In the genomic region with DNA sequence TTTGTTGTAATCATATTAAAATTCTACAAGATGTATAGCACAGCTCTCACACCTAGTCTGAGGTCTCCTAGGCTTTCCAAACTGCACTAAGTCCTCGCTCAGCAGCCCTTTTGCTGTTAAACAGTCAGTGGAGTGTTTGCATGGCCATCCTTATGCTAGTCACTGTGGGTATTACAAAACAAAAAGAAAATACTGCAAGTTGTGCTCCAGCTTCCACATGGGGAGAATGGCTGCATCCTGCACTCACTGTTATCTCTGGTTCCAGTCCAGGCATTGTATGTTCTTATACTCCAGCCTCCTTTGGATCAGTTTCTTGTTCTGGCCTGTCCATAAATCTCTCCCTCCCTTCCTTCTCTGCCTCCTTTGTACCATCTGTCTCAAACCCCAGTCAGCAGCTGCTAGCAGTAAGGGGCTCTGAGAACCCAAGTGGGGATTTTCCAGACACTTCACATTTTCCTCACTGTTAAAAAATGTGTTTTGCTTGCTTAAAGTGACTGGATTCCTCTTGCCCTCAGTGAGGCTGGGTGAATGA, we compare ENCODE assay signal across 22 cellular contexts. TPM values are rescaled to one million over a fixed set of nuclear protein-coding genes. Genes with fewer than 3 reads are reported as not detected.
DNase-seq lines count a peak whose midpoint lies in the region; ATAC-seq and TF ChIP-seq lines count a peak whose summit lies in the region.
"Had no signal": no experiment of that assay in that cellular context is flagged by ENCODE, and none has a peak within 500 bp of the region (broad histone marks: within the 10 kb centered on the region; RNA-seq: fewer than 3 reads in every experiment).

No MANE protein-coding gene starts in this region.

- H3K4me1 Mint-ChIP-seq in nephron progenitor cell, result peaks cover 8% of the 10 kb centered on the region
- H3K4me1 Mint-ChIP-seq in natural killer cell, result no peaks in the 10 kb centered on the region
- H3K4me1 Mint-ChIP-seq: CD14-positive monocyte; CD4-positive, alpha-beta memory T cell had no signal

- no peak for DNase-seq in left ventricle myocardium superior
- DNase-seq in right atrium auricular region (ENCODE audit: low spot score), result no peak
- DNase-seq in left kidney (ENCODE audit: low read depth, low spot score), result peak; percentile 1
- DNase-seq in nephron progenitor cell, result no peak
- no peak for DNase-seq in NCI-H2081 (lab: John Stamatoyannopoulos, UW)
- no peak for DNase-seq in natural killer cell
- DNase-seq: 8988T; CD4-positive, alpha-beta memory T cell; DMS53; DND-41; EL; GOT3; H7; HFFc6 had no signal

- H3K27me3 Mint-ChIP-seq in nephron progenitor cell (ENCODE audit: low read depth, poor library complexity) (no peaks in the 10 kb centered on the region), natural killer cell (ENCODE audit: low read depth in 2 of 2) (peaks cover 3 to 35% of the 10 kb centered on the region in 2 donors)

- no peak overlapping the region for H3K27ac ChIP-seq in right atrium auricular region
- H3K27ac ChIP-seq: BLaER1 had no signal

- H3K4me1 ChIP-seq in right atrium auricular region, result no peaks in the 10 kb centered on the region
- H3K4me1 ChIP-seq: BLaER1 had no signal

- no peaks in the 10 kb centered on the region for H3K27me3 ChIP-seq in right atrium auricular region

- H3K36me3 Mint-ChIP-seq in nephron progenitor cell (ENCODE audit: low read depth) (no peaks in the 10 kb centered on the region), natural killer cell (no peaks in the 10 kb centered on the region)
- H3K36me3 Mint-ChIP-seq: CD14-positive monocyte; CD4-positive, alpha-beta memory T cell had no signal

- TF ChIP-seq CTCF in right atrium auricular region (IDR thresholded peaks at IDR 0.05) (no peak), nephron progenitor cell (IDR thresholded peaks at IDR 0.05) (no peak), natural killer cell (IDR thresholded peaks at IDR 0.05) (no peak)

- intact Hi-C loops in left ventricle myocardium superior (cut with micrococcal nuclease) (no loop called here), natural killer cell (cut with micrococcal nuclease) (no loop called here)

- peak overlapping the region; percentile 27 for H3K27ac Mint-ChIP-seq in nephron progenitor cell
- H3K27ac Mint-ChIP-seq in natural killer cell, result no peak overlapping the region
- H3K27ac Mint-ChIP-seq: CD14-positive monocyte; CD4-positive, alpha-beta memory T cell; HFFc6 had no signal

- no peak overlapping the region for H3K4me3 ChIP-seq in right atrium auricular region
- H3K4me3 ChIP-seq: BLaER1, GM12878 had no signal

- no peaks in the 10 kb centered on the region for H3K36me3 ChIP-seq in right atrium auricular region
- H3K36me3 ChIP-seq: BLaER1 had no signal

- H3K9me3 Mint-ChIP-seq in nephron progenitor cell (peaks cover 9% of the 10 kb centered on the region), natural killer cell (no peaks in the 10 kb centered on the region)
- H3K9me3 Mint-ChIP-seq: CD14-positive monocyte; CD4-positive, alpha-beta memory T cell had no signal

- peak; percentile 23 for ATAC-seq in left ventricle myocardium superior
- no peak for ATAC-seq in HG03342 (IDR thresholded peaks at IDR 0.05; ENCODE audit: unreplicated experiment)
- no peak for ATAC-seq in natural killer cell
- ATAC-seq: GM12878, HCT116, HepG2 had no signal

- no peaks in the 10 kb centered on the region for H3K9me3 ChIP-seq in right atrium auricular region
- H3K9me3 ChIP-seq: BLaER1 had no signal

- no peak overlapping the region for H3K4me3 Mint-ChIP-seq in nephron progenitor cell
- no peak overlapping the region for H3K4me3 Mint-ChIP-seq in natural killer cell
- H3K4me3 Mint-ChIP-seq: CD14-positive monocyte; CD4-positive, alpha-beta memory T cell; HFFc6 had no signal

RNA-seq across cellular contexts. Expression of a gene that starts 38.5 kb away (rescaled TPM):
- total RNA-seq in left ventricle myocardium superior, result not detected
- not detected for total RNA-seq in right atrium auricular region
- total RNA-seq in natural killer cell, result not detected
- total RNA-seq: A673; CD4-positive, alpha-beta memory T cell; G401; GM12878; H7; HepG2; HFFc6 had no signal

RNA-seq across cellular contexts. Expression of a gene that starts 58.0 kb away (rescaled TPM):
- total RNA-seq in left ventricle myocardium superior (8.9 TPM), right atrium auricular region (10 to 100 TPM in 1 of 2 donors, 1 to 10 TPM in 1; 9.2 to 13.6 TPM), natural killer cell (under 1 TPM in 2 of 3 donors, not detected in 1; 0.05 to 0.09 TPM)
- total RNA-seq: CD4-positive, alpha-beta memory T cell; HFFc6 had no signal
